ENCODE assay signal across 22 cellular contexts in the genomic region with DNA sequence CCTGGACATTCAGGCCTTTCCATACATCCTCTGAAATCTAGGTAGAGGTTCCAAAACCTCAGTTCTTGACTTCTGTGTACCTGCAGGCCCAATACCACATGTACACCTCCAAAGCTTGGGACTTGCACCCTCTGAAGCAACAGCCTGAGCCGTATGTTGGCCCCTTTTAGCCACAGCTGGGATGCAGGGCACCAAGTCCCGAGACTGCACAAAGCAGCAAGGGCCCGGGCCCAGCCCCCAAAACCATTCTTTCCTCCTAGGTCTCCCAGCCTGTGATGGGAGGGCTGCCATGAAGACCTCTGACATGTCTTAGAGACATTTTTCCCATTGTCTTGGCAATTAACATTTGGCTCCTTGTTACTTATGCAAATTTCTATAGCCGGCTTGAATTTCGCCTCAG.
"Had no signal": no experiment of that assay in that cellular context is flagged by ENCODE, and none has a peak within 500 bp of the region (broad histone marks: within the 10 kb centered on the region; RNA-seq: fewer than 3 reads in every experiment).

No MANE protein-coding gene starts in this region.

- H3K4me1 ChIP-seq: SJCRH30 had no signal

- H3K36me3 ChIP-seq: SJCRH30 had no signal

- H3K27ac Mint-ChIP-seq: IgD-negative memory B cell had no signal

- H3K9ac ChIP-seq: KMS-11 had no signal

- H3K4me3 Mint-ChIP-seq: IgD-negative memory B cell had no signal

- ATAC-seq: K562, SK-N-SH treated with all-trans-retinoic acid at 6 μM for 48 hours had no signal

- H3K9me3 ChIP-seq: SJCRH30 had no signal

- H3K27ac ChIP-seq: HL-60, KMS-11, SJCRH30 had no signal

- H3K4me3 ChIP-seq: K562, SJCRH30 had no signal

- H3K4me1 Mint-ChIP-seq: IgD-negative memory B cell had no signal

- DNase-seq: Kasumi-1, MM.1S, NCI-H1092 treated with DMSO at 0.1 percent for 48 hours, NCI-H1436, NCI-H187, NCI-H2029, NCI-H2081 treated with DMSO at 0.1 percent for 48 hours, NCI-H2171, NCI-H226, NCI-H446, NCI-H510A, NCI-H524 treated with DMSO at 0.1 percent for 48 hours, NCI-H69, NCI-H774, RPMI8226, SHP77 treated with DMSO at 0.1 percent for 48 hours, SJCRH30 had no signal
